ENCODE assay signal across 7 cellular contexts in genomic region chr3:69740103-69741021, GRCh38. TPM values are rescaled to one million over a fixed set of nuclear protein-coding genes. Genes with fewer than 3 reads are reported as not detected.
DNase-seq lines count a peak whose midpoint lies in the region; ATAC-seq, FAIRE-seq and TF ChIP-seq lines count a peak whose summit lies in the region.

No MANE protein-coding gene starts in this region.

- no peaks in the 10 kb centered on the region for H3K9me3 ChIP-seq in parathyroid adenoma (ENCODE audit: control insufficient read depth, low read length)

- peak overlapping the region; percentile 78 for H3K27ac ChIP-seq in parathyroid adenoma

- peak overlapping the region; percentile 87 for H3K4me3 ChIP-seq in parathyroid adenoma (ENCODE audit: low read depth, low read length)

- H3K79me2 ChIP-seq in parathyroid adenoma: peaks cover 31% of the 10 kb centered on the region

- H3K9ac ChIP-seq in parathyroid adenoma: peak overlapping the region; percentile 38

- ATAC-seq in GM18498 (IDR thresholded peaks at IDR 0.05; ENCODE audit: unreplicated experiment) (peak; percentile 1), HG02884 (IDR thresholded peaks at IDR 0.05; ENCODE audit: unreplicated experiment) (no peak), HG03108 (IDR thresholded peaks at IDR 0.05; ENCODE audit: unreplicated experiment) (no peak)

- H3K27me3 ChIP-seq in parathyroid adenoma (ENCODE audit: control insufficient read depth, insufficient read depth, low read length): no peaks in the 10 kb centered on the region

- TF ChIP-seq CTCF in parathyroid adenoma (IDR thresholded peaks at IDR 0.05) (no peak), D721Med (IDR thresholded peaks at IDR 0.05; ENCODE audit: insufficient read depth, missing control alignments) (no peak)

- peak; percentile 81 for DNase-seq in RPMI8226
- peak; percentile 8 to 12 for DNase-seq in frontal cortex (ENCODE audit: low spot score in 2 of 2)
- DNase-seq in D721Med (ENCODE audit: insufficient read length, low spot score): no peak

- peak overlapping the region; percentile 95 for H3K4me2 ChIP-seq in parathyroid adenoma (ENCODE audit: low read length)

- FAIRE-seq in frontal cortex (lab: Jason Lieb, UNC): no peak
- no peak for FAIRE-seq in D721Med (lab: Jason Lieb, UNC)

- no peaks in the 10 kb centered on the region for H3K36me3 ChIP-seq in parathyroid adenoma (ENCODE audit: control insufficient read depth, insufficient read depth, low read length)

- H2AFZ ChIP-seq in parathyroid adenoma: peak overlapping the region; percentile 97

- peaks cover 17% of the 10 kb centered on the region for H3K4me1 ChIP-seq in parathyroid adenoma

RNA-seq across cellular contexts. Expression of gene MITF, which starts 1.1 kb away (rescaled TPM):
- 1.6 TPM for total RNA-seq in frontal cortex
